Comparison of ENCODE assay signal across 16 cellular contexts in the genomic region with DNA sequence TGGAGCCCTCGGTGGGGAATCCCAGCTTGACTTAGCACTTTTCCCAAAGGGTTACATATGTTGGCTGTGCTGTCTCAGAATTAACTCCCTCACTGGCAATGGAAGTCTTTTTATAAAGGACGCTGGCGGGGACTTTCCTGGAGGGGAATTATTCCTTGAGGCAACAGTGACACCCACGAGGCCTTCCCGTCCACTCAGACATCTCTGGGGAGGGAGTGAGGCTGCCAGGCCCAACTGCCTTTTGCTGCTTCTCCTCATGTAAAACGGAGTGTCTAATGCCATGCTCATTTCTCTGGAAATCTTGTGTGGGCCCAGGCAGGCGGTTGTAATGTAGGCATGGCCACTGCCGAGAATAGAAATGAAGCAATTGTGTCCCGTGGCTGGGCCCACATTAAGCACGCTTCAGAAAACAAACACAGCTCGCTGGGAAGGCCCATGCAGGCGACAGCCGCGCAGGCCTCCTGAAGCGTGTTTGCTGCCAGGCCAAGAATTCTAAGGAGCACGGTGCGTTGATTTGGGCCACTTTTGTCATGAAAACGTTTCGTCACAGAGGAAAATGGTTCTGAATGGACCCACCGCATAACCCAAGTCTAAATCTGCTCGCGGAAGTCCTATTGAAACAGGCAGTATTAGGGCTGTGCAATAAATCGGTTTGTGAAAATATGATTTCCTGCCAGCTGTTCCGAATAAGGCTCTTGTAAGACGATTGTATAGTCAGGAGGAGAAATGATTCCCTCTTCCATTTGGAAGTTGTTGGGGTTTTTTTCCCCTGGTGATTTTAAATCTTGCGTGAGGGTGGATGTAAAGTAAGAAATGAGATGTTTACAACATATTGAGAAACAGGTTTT.
DNase-seq lines count a peak whose midpoint lies in the region; ATAC-seq, FAIRE-seq and TF ChIP-seq lines count a peak whose summit lies in the region.
"Had no signal": no experiment of that assay in that cellular context is flagged by ENCODE, and none has a peak within 500 bp of the region (broad histone marks: within the 10 kb centered on the region; RNA-seq: fewer than 3 reads in every experiment).

No MANE protein-coding gene starts in this region.

- no peaks in the 10 kb centered on the region for H3K27me3 ChIP-seq in GM23248 (replicated peaks; ENCODE audit: insufficient read depth)
- no peaks in the 10 kb centered on the region for H3K27me3 ChIP-seq in dorsolateral prefrontal cortex
- H3K27me3 ChIP-seq in skeletal muscle tissue (ENCODE audit: control insufficient read depth in 3 of 3, insufficient read depth in 3 of 3, low read length in 3 of 3): no peaks in the 10 kb centered on the region

- intact Hi-C loops in dorsolateral prefrontal cortex (cut with DNase I): no loop called here

- H3K4me3 ChIP-seq in GM23248: no peak overlapping the region
- H3K4me3 ChIP-seq in dorsolateral prefrontal cortex: no peak overlapping the region
- no peak overlapping the region for H3K4me3 ChIP-seq in skeletal muscle tissue (ENCODE audit: low read length in 3 of 3)

- in situ Hi-C loops in GM23248 (cut with MboI): no loop called here

- no peaks in the 10 kb centered on the region for H3K36me3 ChIP-seq in GM23248 (ENCODE audit: low read depth)
- H3K36me3 ChIP-seq in skeletal muscle tissue (ENCODE audit: control insufficient read depth in 3 of 3, insufficient read depth in 3 of 3, low read length in 3 of 3): no peaks in the 10 kb centered on the region
- H3K36me3 ChIP-seq: WERI-Rb-1 had no signal

- H3K9ac ChIP-seq in GM23248 (no peak overlapping the region), skeletal muscle tissue (ENCODE audit: low read depth in 1 of 3, low read length in 3 of 3) (peak overlapping the region in 2 of 3 donors; percentile 16 to 48)

- no peaks in the 10 kb centered on the region for H3K4me1 ChIP-seq in GM23248 (ENCODE audit: insufficient read depth)
- H3K4me1 ChIP-seq in skeletal muscle tissue (ENCODE audit: control insufficient read depth in 3 of 3, insufficient read depth in 3 of 3, low read length in 3 of 3): peaks cover 5 to 13% (median 9%) of the 10 kb centered on the region in 3 donors

- no peaks in the 10 kb centered on the region for H4K20me1 ChIP-seq in GM23248 (ENCODE audit: insufficient read depth)

- DNase-seq in GM23248 (peak; percentile 4), dorsolateral prefrontal cortex (peak in 8 of 10 donors; percentile 37 to 68 (median 58)), myocyte (ENCODE audit: low read depth) (peak; percentile 65), GOT3 (lab: John Stamatoyannopoulos, UW) (no peak), urothelium cell line (ENCODE audit: low spot score) (no peak), NCI-H2196 treated with DMSO at 0.1 percent for 48 hours (lab: John Stamatoyannopoulos, UW; ENCODE audit: unreplicated experiment) (no peak)
- DNase-seq: activated T-cell treated with anti-CD3 and anti-CD28 coated beads for 4 hours; AML-193; glutamatergic neuron; left colon; NCI-H1092; NCI-H345; stimulated activated CD4-positive, alpha-beta T cell treated with anti-CD3 and anti-CD28 coated beads, Interleukin-2, amount 100 ng/mL, for 24 hours; WERI-Rb-1 had no signal

- no peaks in the 10 kb centered on the region for H3K9me2 ChIP-seq in GM23248 (ENCODE audit: insufficient read depth)

- no peak overlapping the region for H2AFZ ChIP-seq in GM23248

- H3K4me2 ChIP-seq in GM23248 (ENCODE audit: unreplicated experiment): no peak overlapping the region

- FAIRE-seq in urothelium cell line (lab: Jason Lieb, UNC): no peak

- 9 to 10% methylated on average over 26 of the region's 26 CpGs for WGBS in GM23248 (ENCODE audit: low coverage in 1 of 2, low lambda C conversion rate in 2 of 2, missing lambda C conversion rate in 2 of 2), 2 experiments

- H3F3A ChIP-seq in GM23248 (ENCODE audit: insufficient read depth): no peaks in the 10 kb centered on the region

- ATAC-seq in HG02623 (IDR thresholded peaks at IDR 0.05; ENCODE audit: unreplicated experiment): no peak
- ATAC-seq: left colon had no signal

- no peak for TF ChIP-seq CTCF in dorsolateral prefrontal cortex (IDR thresholded peaks at IDR 0.05 in 54 of 56, conservative IDR thresholded peaks at IDR 0.05 in 2 of 56; ENCODE audit: low read depth in 1 of 56, partially characterized antibody in 56 of 56)

- H3K27ac ChIP-seq in GM23248 (no peak overlapping the region), dorsolateral prefrontal cortex (peak overlapping the region in 52 of 59 donors; percentile 1 to 79 (median 49)), skeletal muscle tissue (ENCODE audit: low read depth, low read length) (peak overlapping the region; percentile 69)
- H3K27ac ChIP-seq: WERI-Rb-1 had no signal

- H3K79me2 ChIP-seq in GM23248 (ENCODE audit: insufficient read depth): no peaks in the 10 kb centered on the region

- H3K9me3 ChIP-seq in GM23248 (ENCODE audit: low read depth): no peaks in the 10 kb centered on the region
- H3K9me3 ChIP-seq in skeletal muscle tissue (ENCODE audit: control insufficient read depth in 3 of 3, low read length in 3 of 3): no peaks in the 10 kb centered on the region

Comparison
In these comparisons a context has a peak if more than half of its experiments do, and no peak if none do; other contexts are left out.
1. DNase-seq: peak in GM23248 (single experiment), dorsolateral prefrontal cortex (8 of 10) and myocyte (single experiment); none in GOT3 (single experiment), urothelium cell line (single experiment) and NCI-H2196 treated with DMSO at 0.1 percent for 48 hours (single experiment).